In the genomic region with DNA sequence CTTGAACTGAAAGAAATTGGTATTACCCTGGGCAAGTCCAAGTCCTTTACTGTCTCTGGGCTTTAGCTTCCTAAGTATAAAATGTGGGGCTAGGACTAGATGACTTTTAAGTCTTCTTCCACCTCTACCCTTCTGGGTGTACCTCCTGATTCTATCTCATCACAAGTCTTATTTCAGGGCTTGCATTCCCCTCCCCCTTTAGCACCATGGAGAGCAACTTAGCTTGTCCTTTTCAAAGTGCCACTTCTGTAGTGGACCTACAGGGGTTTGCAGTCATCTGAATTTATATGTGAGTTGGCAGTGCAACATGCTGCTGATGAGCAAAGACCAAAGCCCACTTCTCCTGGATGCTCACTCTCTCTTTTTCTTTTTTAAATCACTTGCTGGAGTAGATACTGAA, we compare ENCODE assay signal across 1 cellular context.
TF ChIP-seq lines count a peak whose summit lies in the region.

No MANE protein-coding gene starts in this region.

TF ChIP-seq in GM12878, 131 proteins besides CTCF, POLR2A, EP300 and RAD21:
- TF ChIP-seq, protein P1, sequence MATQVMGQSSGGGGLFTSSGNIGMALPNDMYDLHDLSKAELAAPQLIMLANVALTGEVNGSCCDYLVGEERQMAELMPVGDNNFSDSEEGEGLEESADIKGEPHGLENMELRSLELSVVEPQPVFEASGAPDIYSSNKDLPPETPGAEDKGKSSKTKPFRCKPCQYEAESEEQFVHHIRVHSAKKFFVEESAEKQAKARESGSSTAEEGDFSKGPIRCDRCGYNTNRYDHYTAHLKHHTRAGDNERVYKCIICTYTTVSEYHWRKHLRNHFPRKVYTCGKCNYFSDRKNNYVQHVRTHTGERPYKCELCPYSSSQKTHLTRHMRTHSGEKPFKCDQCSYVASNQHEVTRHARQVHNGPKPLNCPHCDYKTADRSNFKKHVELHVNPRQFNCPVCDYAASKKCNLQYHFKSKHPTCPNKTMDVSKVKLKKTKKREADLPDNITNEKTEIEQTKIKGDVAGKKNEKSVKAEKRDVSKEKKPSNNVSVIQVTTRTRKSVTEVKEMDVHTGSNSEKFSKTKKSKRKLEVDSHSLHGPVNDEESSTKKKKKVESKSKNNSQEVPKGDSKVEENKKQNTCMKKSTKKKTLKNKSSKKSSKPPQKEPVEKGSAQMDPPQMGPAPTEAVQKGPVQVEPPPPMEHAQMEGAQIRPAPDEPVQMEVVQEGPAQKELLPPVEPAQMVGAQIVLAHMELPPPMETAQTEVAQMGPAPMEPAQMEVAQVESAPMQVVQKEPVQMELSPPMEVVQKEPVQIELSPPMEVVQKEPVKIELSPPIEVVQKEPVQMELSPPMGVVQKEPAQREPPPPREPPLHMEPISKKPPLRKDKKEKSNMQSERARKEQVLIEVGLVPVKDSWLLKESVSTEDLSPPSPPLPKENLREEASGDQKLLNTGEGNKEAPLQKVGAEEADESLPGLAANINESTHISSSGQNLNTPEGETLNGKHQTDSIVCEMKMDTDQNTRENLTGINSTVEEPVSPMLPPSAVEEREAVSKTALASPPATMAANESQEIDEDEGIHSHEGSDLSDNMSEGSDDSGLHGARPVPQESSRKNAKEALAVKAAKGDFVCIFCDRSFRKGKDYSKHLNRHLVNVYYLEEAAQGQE (IDR thresholded peaks at IDR 0.05; ENCODE audit: low read depth, low read length): peak; percentile 78
- TF ChIP-seq IKZF2 (IDR thresholded peaks at IDR 0.05): no peak
